Comparison of ENCODE assay signal across 7 cellular contexts in genomic region chr12:27630219-27630618, GRCh38.
DNase-seq lines count a peak whose midpoint lies in the region; ATAC-seq, FAIRE-seq and TF ChIP-seq lines count a peak whose summit lies in the region.
"Not testable (repeated sequence)": the region's sequence is repeated elsewhere in the genome, so short reads cannot be mapped to it uniquely, and the experiment has no call there.

No MANE protein-coding gene starts in this region.

- H3K9me3 Mint-ChIP-seq in HFFc6; astrocyte (ENCODE audit: unreplicated experiment): not testable (repeated sequence)

- TF ChIP-seq CTCF in A549 (IDR thresholded peaks at IDR 0.05); HFFc6 (IDR thresholded peaks at IDR 0.05); astrocyte (IDR thresholded peaks at IDR 0.05; ENCODE audit: insufficient read depth, low read depth, low read length); endothelial cell of umbilical vein (IDR thresholded peaks at IDR 0.05; ENCODE audit: extremely low read depth in 1 of 2, insufficient read depth in 1 of 2, low read depth in 1 of 2, low read length in 2 of 2); keratinocyte (optimal IDR thresholded peaks at IDR 0.05 in 1 of 3, IDR thresholded peaks at IDR 0.05 in 1 of 3, conservative IDR thresholded peaks at IDR 0.05 in 1 of 3; ENCODE audit: extremely low read depth in 1 of 3, insufficient read depth in 2 of 3, low read length in 3 of 3); smooth muscle cell (IDR thresholded peaks at IDR 0.05; ENCODE audit: borderline replicate concordance, insufficient read depth, poor library complexity, severe bottlenecking): not testable (repeated sequence)

- not testable (repeated sequence) for H3K27me3 Mint-ChIP-seq in HFFc6 (ENCODE audit: insufficient read depth); astrocyte (ENCODE audit: low read depth, unreplicated experiment)

- TF ChIP-seq EP300 in A549 (IDR thresholded peaks at IDR 0.05): not testable (repeated sequence)

- H3K9ac ChIP-seq in astrocyte (ENCODE audit: low read length); endothelial cell of umbilical vein (replicated peaks; ENCODE audit: extremely low read depth, insufficient read depth, low read length); keratinocyte (ENCODE audit: control insufficient read depth, extremely low read depth, insufficient read depth, low read length); smooth muscle cell (ENCODE audit: low read depth): not testable (repeated sequence)

- not testable (repeated sequence) for H2AFZ ChIP-seq in astrocyte (ENCODE audit: low read depth, low read length); endothelial cell of umbilical vein (ENCODE audit: low read depth, low read length); keratinocyte (ENCODE audit: control insufficient read depth, low read length); smooth muscle cell (ENCODE audit: low read depth)

- 0 out of 2 replicates have a peak overlapping the region, but pooled peaks have one; percentile 51 for H3K27ac Mint-ChIP-seq in HFFc6
- H3K27ac Mint-ChIP-seq in astrocyte (ENCODE audit: unreplicated experiment): not testable (repeated sequence)

- POLR2A ChIA-PET in A549 (lab: Yijun Ruan, JAX): interaction anchor here (1.0 kb wide), 1 partner anchor 106 kb away, joined by 3 read pairs; the partner anchor contains the start of gene PPFIBP1
- POLR2A ChIA-PET in endothelial cell of umbilical vein (lab: Charles Lee): not testable (repeated sequence)

- H3K79me2 ChIP-seq in astrocyte (ENCODE audit: insufficient read depth, low read length) (peaks cover 67% of the 10 kb centered on the region), endothelial cell of umbilical vein (ENCODE audit: control insufficient read depth, insufficient read depth, low read length) (peaks cover 50% of the 10 kb centered on the region), keratinocyte (ENCODE audit: control insufficient read depth, insufficient read depth, low read length) (peaks cover 52% of the 10 kb centered on the region), smooth muscle cell (ENCODE audit: low read depth) (peaks cover 84% of the 10 kb centered on the region)

- H3K9me3 ChIP-seq in A549; astrocyte (ENCODE audit: insufficient read depth, low read depth, low read length); endothelial cell of umbilical vein (replicated peaks; ENCODE audit: control insufficient read depth, insufficient read depth, low read length); keratinocyte (ENCODE audit: control insufficient read depth, low read depth, low read length); smooth muscle cell (replicated peaks; ENCODE audit: low read depth): not testable (repeated sequence)

- dilution Hi-C loops in endothelial cell of umbilical vein (cut with MboI; ENCODE audit: extremely low pct_ligation_motif_present, low sequenced_read_pairs); keratinocyte (cut with MboI; ENCODE audit: extremely low pct_ligation_motif_present, low sequenced_read_pairs): not testable (repeated sequence)

- not testable (repeated sequence) for H4K20me1 ChIP-seq in astrocyte (ENCODE audit: insufficient read depth, low read length); endothelial cell of umbilical vein (replicated peaks; ENCODE audit: control insufficient read depth, extremely low read depth, insufficient read depth, low read length); keratinocyte (ENCODE audit: control insufficient read depth, extremely low read depth, insufficient read depth, low read length); smooth muscle cell (ENCODE audit: low read depth)

- H3K4me2 ChIP-seq in A549; astrocyte (ENCODE audit: low read length); keratinocyte (ENCODE audit: control insufficient read depth, extremely low read depth, insufficient read depth, low read depth, low read length): not testable (repeated sequence)
- H3K4me2 ChIP-seq in endothelial cell of umbilical vein (ENCODE audit: insufficient read depth, low read length) (peak overlapping the region; percentile 51), smooth muscle cell (peak overlapping the region; percentile 12)

- not testable (repeated sequence) for DNase-seq in A549 (ENCODE audit: low read depth in 1 of 2, low spot score in 1 of 2); GM12891 (ENCODE audit: insufficient read length, low spot score); HFFc6; astrocyte (ENCODE audit: low read depth); keratinocyte (ENCODE audit: low read depth, low spot score); smooth muscle cell (lab: John Stamatoyannopoulos, UW; ENCODE audit: unreplicated experiment)
- DNase-seq in endothelial cell of umbilical vein (ENCODE audit: low read depth, low spot score): peak; percentile 31

- not testable (repeated sequence) for H3F3A ChIP-seq in smooth muscle cell (ENCODE audit: low read depth)

- not testable (repeated sequence) for H3K36me3 ChIP-seq in astrocyte (ENCODE audit: insufficient read depth, low read length); endothelial cell of umbilical vein (ENCODE audit: control insufficient read depth in 2 of 2, extremely low read depth in 1 of 2, insufficient read depth in 2 of 2, low read length in 2 of 2); keratinocyte (ENCODE audit: control insufficient read depth in 2 of 2, extremely low read depth in 1 of 2, insufficient read depth in 2 of 2, low read length in 2 of 2); smooth muscle cell (ENCODE audit: low read depth)

- intact Hi-C loops in endothelial cell of umbilical vein (cut with micrococcal nuclease): loop anchor here (2.0 kb wide), 1 partner anchor 55 kb away; no protein-coding TSS in a partner anchor

- CTCF ChIA-PET in A549 (lab: Yijun Ruan, JAX): interaction anchor here (1.3 to 1.8 kb wide), 2 partner anchors 183 to 195 kb away, joined by 3 to 5 read pairs; partner anchors contain the start of gene SMCO2
- CTCF ChIA-PET in endothelial cell of umbilical vein (lab: Charles Lee): interaction anchor here (0.6 to 1.4 kb wide), 4 partner anchors 13 to 195 kb away, joined by 3 to 4 read pairs (median 3); no protein-coding TSS in a partner anchor

- not testable (repeated sequence) for TF ChIP-seq RAD21 in A549 (conservative IDR thresholded peaks at IDR 0.05 in 1 of 2, IDR thresholded peaks at IDR 0.05 in 1 of 2)

- H3K9me1 ChIP-seq in endothelial cell of umbilical vein (replicated peaks; ENCODE audit: control insufficient read depth, extremely low read depth, insufficient read depth, low read length); keratinocyte (ENCODE audit: control insufficient read depth, extremely low read depth, insufficient read depth, low read length): not testable (repeated sequence)

- ATAC-seq in A549: not testable (repeated sequence)

- FAIRE-seq in A549 (lab: Jason Lieb, UNC): peak; percentile 43
- FAIRE-seq in GM12891 (lab: Jason Lieb, UNC): peak; percentile 50
- FAIRE-seq in astrocyte (lab: Jason Lieb, UNC): peak; percentile 97
- FAIRE-seq in endothelial cell of umbilical vein (lab: Jason Lieb, UNC): peak; percentile 77
- FAIRE-seq in keratinocyte (lab: Jason Lieb, UNC): peak; percentile 67

- 91% methylated on average over 2 of the region's 2 CpGs for WGBS in A549 (ENCODE audit: missing lambda C conversion rate)
- 75% methylated on average over 2 of the region's 2 CpGs for WGBS in smooth muscle cell (ENCODE audit: low lambda C conversion rate)

- H3K27ac ChIP-seq in A549; astrocyte (ENCODE audit: low read depth, low read length); keratinocyte (ENCODE audit: control insufficient read depth, insufficient read depth, low read length); smooth muscle cell (ENCODE audit: low read depth): not testable (repeated sequence)
- peak overlapping the region; percentile 60 for H3K27ac ChIP-seq in endothelial cell of umbilical vein (ENCODE audit: insufficient read depth, low read depth, low read length)

- H3K4me3 Mint-ChIP-seq in HFFc6; astrocyte (ENCODE audit: unreplicated experiment): not testable (repeated sequence)

- H3K4me3 ChIP-seq in A549; astrocyte (ENCODE audit: insufficient read depth, low read depth, low read length); endothelial cell of umbilical vein (replicated peaks in 1 of 3; ENCODE audit: insufficient read depth in 1 of 3, low read depth in 1 of 3, low read length in 3 of 3); keratinocyte (ENCODE audit: control insufficient read depth in 2 of 3, extremely low read depth in 1 of 3, insufficient read depth in 2 of 3, low read depth in 1 of 3, low read length in 3 of 3); smooth muscle cell: not testable (repeated sequence)

- TF ChIP-seq POLR2A in A549 (IDR thresholded peaks at IDR 0.05; ENCODE audit: low read length); GM12891 (IDR thresholded peaks at IDR 0.05; ENCODE audit: low read depth, low read length); endothelial cell of umbilical vein (IDR thresholded peaks at IDR 0.05; ENCODE audit: low read depth, low read length): not testable (repeated sequence)

- peaks cover 31% of the 10 kb centered on the region for H3K36me3 Mint-ChIP-seq in HFFc6 (ENCODE audit: low read depth)
- H3K36me3 Mint-ChIP-seq in astrocyte (ENCODE audit: low read depth, unreplicated experiment): peaks cover 10% of the 10 kb centered on the region

- H3K4me1 ChIP-seq in A549 (peaks cover 30% of the 10 kb centered on the region), astrocyte (ENCODE audit: insufficient read depth, low read length) (peaks cover 32% of the 10 kb centered on the region), endothelial cell of umbilical vein (ENCODE audit: control insufficient read depth, extremely low read depth, insufficient read depth, low read length) (peaks cover 58% of the 10 kb centered on the region), keratinocyte (ENCODE audit: control insufficient read depth, extremely low read depth, insufficient read depth, low read length) (peaks cover 34% of the 10 kb centered on the region)
- not testable (repeated sequence) for H3K4me1 ChIP-seq in smooth muscle cell (ENCODE audit: low read depth)

- H3K4me1 Mint-ChIP-seq in HFFc6 (ENCODE audit: low read depth) (peaks cover 84% of the 10 kb centered on the region), astrocyte (ENCODE audit: low read depth, unreplicated experiment) (peaks cover 21% of the 10 kb centered on the region)

- not testable (repeated sequence) for H3K27me3 ChIP-seq in astrocyte (ENCODE audit: insufficient read depth, low read length); endothelial cell of umbilical vein (ENCODE audit: control insufficient read depth in 2 of 2, insufficient read depth in 2 of 2, low read length in 2 of 2); keratinocyte (ENCODE audit: control insufficient read depth, extremely low read depth, insufficient read depth, low read length); smooth muscle cell (ENCODE audit: low read depth)

- not testable (repeated sequence) for BruUV-seq in endothelial cell of umbilical vein (replicated peaks; lab: Mats Ljungman, UMichigan)
